ENCODE assay signal across 1 cellular context in genomic region chr10:97689637-97690036, GRCh38.
A peak's percentile ranks its signal among the peaks of the same experiment; 100 is the strongest.
TF ChIP-seq lines count a peak whose summit lies in the region.

No MANE protein-coding gene starts in this region.

TF ChIP-seq in SK-N-SH, 30 proteins besides CTCF, POLR2A, EP300 and RAD21 (continued from another document):
- no peak for TF ChIP-seq IRF3 (IDR thresholded peaks at IDR 0.05; ENCODE audit: low read depth, low read length)
- TF ChIP-seq REST (IDR thresholded peaks at IDR 0.05; ENCODE audit: low read depth, low read length) = no peak
- no peak for TF ChIP-seq MEF2A (IDR thresholded peaks at IDR 0.05; ENCODE audit: borderline replicate concordance, low read depth)
- 0 out of 2 replicates have a peak, but pooled peaks have one; percentile 13 for TF ChIP-seq JUND (IDR thresholded peaks at IDR 0.05)
- peak; percentile 93 for TF ChIP-seq MAX (IDR thresholded peaks at IDR 0.05; ENCODE audit: low read depth)
- peak; percentile 66; the same call in 1 of the 2 replicates for TF ChIP-seq USF1 (IDR thresholded peaks at IDR 0.05; ENCODE audit: borderline replicate concordance, low read depth)
- no peak for TF ChIP-seq TEAD4 (IDR thresholded peaks at IDR 0.05; ENCODE audit: borderline replicate concordance, insufficient read depth)
- no peak for TF ChIP-seq RFX5 (IDR thresholded peaks at IDR 0.05; ENCODE audit: low read length)
- TF ChIP-seq NRF1 (IDR thresholded peaks at IDR 0.05; ENCODE audit: low read depth, low read length) = no peak
- no peak for TF ChIP-seq ELF1 (IDR thresholded peaks at IDR 0.05)
- TF ChIP-seq SIN3A (IDR thresholded peaks at IDR 0.05; ENCODE audit: borderline replicate concordance, low read depth, low read length) = no peak
- TF ChIP-seq CHD2 (IDR thresholded peaks at IDR 0.05; ENCODE audit: low read length, partially characterized antibody) = no peak
- TF ChIP-seq SMC3 (IDR thresholded peaks at IDR 0.05; ENCODE audit: low read depth, low read length) = no peak
- TF ChIP-seq ZBTB33 (IDR thresholded peaks at IDR 0.05; ENCODE audit: borderline replicate concordance, low read depth) = no peak
- TF ChIP-seq FOXM1 (IDR thresholded peaks at IDR 0.05; ENCODE audit: low read depth) = no peak
- TF ChIP-seq TAF1 (IDR thresholded peaks at IDR 0.05; ENCODE audit: borderline replicate concordance, low read depth, low read length) = no peak
- 0 out of 2 replicates have a peak, but pooled peaks have one; percentile 23 for TF ChIP-seq TCF12 (IDR thresholded peaks at IDR 0.05)
